Comparison of ENCODE assay signal across 9 cellular contexts in the genomic region with DNA sequence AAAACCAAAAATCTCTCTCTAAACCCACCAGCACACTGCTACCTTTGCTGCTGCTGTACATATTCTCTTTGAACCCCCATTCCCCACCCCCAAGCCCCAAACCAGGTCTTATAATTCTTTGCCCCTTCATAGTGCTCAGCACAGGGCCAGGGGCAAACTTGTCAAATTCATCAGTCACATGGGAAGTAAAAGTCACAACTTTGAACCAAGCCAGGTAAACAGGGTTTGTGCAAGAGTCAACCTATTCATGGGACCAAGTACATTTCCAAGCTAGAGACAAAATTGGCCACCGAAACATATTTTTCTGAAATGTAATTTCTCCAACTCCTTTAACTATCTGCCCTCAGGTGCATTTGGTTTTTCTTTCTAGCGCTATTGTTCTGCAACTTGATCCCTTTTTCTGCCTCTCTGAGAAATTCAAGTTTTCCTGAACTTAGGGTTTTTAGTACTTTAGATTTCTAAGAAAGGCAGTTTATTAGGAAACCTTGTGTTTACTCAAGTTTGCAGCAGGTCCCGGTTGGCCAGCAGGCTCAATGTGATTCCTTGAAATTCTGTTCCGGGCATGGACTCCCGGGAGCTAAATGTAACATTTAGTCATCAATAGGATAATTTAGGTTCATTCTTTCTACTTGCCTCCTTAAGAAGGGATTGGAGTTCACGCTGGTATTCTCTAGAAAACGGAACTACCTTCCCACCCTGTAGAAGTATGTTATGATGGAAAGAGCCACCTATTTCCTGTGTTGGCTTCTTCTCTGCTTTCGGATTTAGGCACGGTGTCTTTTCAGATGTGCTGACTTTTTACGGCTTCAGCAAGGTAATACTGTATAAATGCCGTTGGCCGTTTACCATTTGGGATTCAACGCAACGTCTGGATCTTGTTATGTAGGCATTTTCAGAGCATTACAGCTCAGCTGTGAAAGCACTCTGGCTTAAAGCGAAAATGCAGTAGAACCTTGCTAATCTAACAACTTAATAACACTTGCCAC.
DNase-seq lines count a peak whose midpoint lies in the region; ATAC-seq and TF ChIP-seq lines count a peak whose summit lies in the region.
"Had no signal": no experiment of that assay in that cellular context is flagged by ENCODE, and none has a peak within 500 bp of the region (broad histone marks: within the 10 kb centered on the region; RNA-seq: fewer than 3 reads in every experiment).

No MANE protein-coding gene starts in this region.

- intact Hi-C loops in right lobe of liver (cut with DNase I): no loop called here
- intact Hi-C loops in aorta (cut with DNase I): no loop called here

- TF ChIP-seq POLR2A in right lobe of liver (IDR thresholded peaks at IDR 0.05): no peak

- H3K4me3 ChIP-seq in right lobe of liver (peak overlapping the region in 1 of 3 donors; percentile 3), aorta (ENCODE audit: low read length in 2 of 2) (peak overlapping the region; percentile 65 to 91)

- peak; percentile 64 to 79 (median 74) for ATAC-seq in right lobe of liver
- ATAC-seq in aorta (ENCODE audit: low FRiP score): no peak
- ATAC-seq in HG03159 (IDR thresholded peaks at IDR 0.05; ENCODE audit: unreplicated experiment): no peak
- ATAC-seq in GM21526 (IDR thresholded peaks at IDR 0.05; ENCODE audit: low FRiP score, unreplicated experiment): no peak

- H3K36me3 ChIP-seq in right lobe of liver (no peaks in the 10 kb centered on the region), aorta (ENCODE audit: control insufficient read depth in 1 of 2, insufficient read depth in 2 of 2, low read length in 1 of 2) (no peaks in the 10 kb centered on the region)

- peak overlapping the region; percentile 82 for H3K4me3 Mint-ChIP-seq in activated naive CD4-positive, alpha-beta T cell treated with anti-CD3 and anti-CD28 coated beads, Interleukin-2, amount 50 U/mL, for 24 hours
- H3K4me3 Mint-ChIP-seq in activated naive CD8-positive, alpha-beta T cell: peak overlapping the region; percentile 86

- DNase-seq in activated naive CD4-positive, alpha-beta T cell (lab: John Stamatoyannopoulos, UW): no peak
- DNase-seq in right lobe of liver: no peak
- no peak for DNase-seq in aorta
- DNase-seq in iPS-NIHi7 (ENCODE audit: extremely low spot score): no peak
- DNase-seq: NCI-H1105 had no signal

- 46% methylated on average over 15 of the region's 15 CpGs for WGBS in right lobe of liver (ENCODE audit: insufficient coverage, low coverage, low lambda C conversion rate, missing lambda C conversion rate)
- WGBS in aorta, 2 donors: 9 to 10% methylated on average over 15 of the region's 15 CpGs

- peaks cover 90% of the 10 kb centered on the region for H3K4me1 Mint-ChIP-seq in activated naive CD4-positive, alpha-beta T cell treated with anti-CD3 and anti-CD28 coated beads, Interleukin-2, amount 50 U/mL, for 24 hours
- peaks cover 84% of the 10 kb centered on the region for H3K4me1 Mint-ChIP-seq in activated naive CD8-positive, alpha-beta T cell (ENCODE audit: low read depth)

- peak overlapping the region; percentile 84 for H3K27ac Mint-ChIP-seq in activated naive CD4-positive, alpha-beta T cell treated with anti-CD3 and anti-CD28 coated beads, Interleukin-2, amount 50 U/mL, for 24 hours
- H3K27ac Mint-ChIP-seq in activated naive CD8-positive, alpha-beta T cell: peak overlapping the region; percentile 99

- H3K27me3 Mint-ChIP-seq in activated naive CD4-positive, alpha-beta T cell treated with anti-CD3 and anti-CD28 coated beads, Interleukin-2, amount 50 U/mL, for 24 hours: no peaks in the 10 kb centered on the region
- no peaks in the 10 kb centered on the region for H3K27me3 Mint-ChIP-seq in activated naive CD8-positive, alpha-beta T cell

- H3K9me3 ChIP-seq in right lobe of liver: no peaks in the 10 kb centered on the region
- H3K9me3 ChIP-seq in aorta (ENCODE audit: control insufficient read depth, low read length): no peaks in the 10 kb centered on the region

- TF ChIP-seq CTCF in right lobe of liver (IDR thresholded peaks at IDR 0.05): no peak

- peaks cover 0 to 8% (median 0%) of the 10 kb centered on the region in 4 donors for H3K4me1 ChIP-seq in right lobe of liver
- no peaks in the 10 kb centered on the region for H3K4me1 ChIP-seq in aorta (ENCODE audit: control insufficient read depth in 1 of 2, insufficient read depth in 2 of 2, low read length in 2 of 2)

- H3K27me3 ChIP-seq in right lobe of liver: no peaks in the 10 kb centered on the region
- no peaks in the 10 kb centered on the region for H3K27me3 ChIP-seq in aorta (ENCODE audit: control insufficient read depth in 1 of 2, insufficient read depth in 2 of 2, low read length in 1 of 2)

- no peaks in the 10 kb centered on the region for H3K9me3 Mint-ChIP-seq in activated naive CD4-positive, alpha-beta T cell treated with anti-CD3 and anti-CD28 coated beads, Interleukin-2, amount 50 U/mL, for 24 hours
- peaks cover 3% of the 10 kb centered on the region for H3K9me3 Mint-ChIP-seq in activated naive CD8-positive, alpha-beta T cell (ENCODE audit: low read depth)

- H3K36me3 Mint-ChIP-seq in activated naive CD4-positive, alpha-beta T cell treated with anti-CD3 and anti-CD28 coated beads, Interleukin-2, amount 50 U/mL, for 24 hours: no peaks in the 10 kb centered on the region
- H3K36me3 Mint-ChIP-seq in activated naive CD8-positive, alpha-beta T cell: peaks cover 5% of the 10 kb centered on the region

- H3K27ac ChIP-seq in right lobe of liver (peak overlapping the region in 1 of 3 donors; percentile 70), aorta (ENCODE audit: low read depth in 1 of 2, low read length in 2 of 2) (no peak overlapping the region)

Comparison
In these comparisons a context has a peak if more than half of its experiments do, and no peak if none do; other contexts are left out.
1. ATAC-seq: peak in right lobe of liver (4 of 4); none in aorta (single experiment), HG03159 (single experiment) and GM21526 (single experiment).